35 cellular contexts compared by ENCODE assay signal in the genomic region with DNA sequence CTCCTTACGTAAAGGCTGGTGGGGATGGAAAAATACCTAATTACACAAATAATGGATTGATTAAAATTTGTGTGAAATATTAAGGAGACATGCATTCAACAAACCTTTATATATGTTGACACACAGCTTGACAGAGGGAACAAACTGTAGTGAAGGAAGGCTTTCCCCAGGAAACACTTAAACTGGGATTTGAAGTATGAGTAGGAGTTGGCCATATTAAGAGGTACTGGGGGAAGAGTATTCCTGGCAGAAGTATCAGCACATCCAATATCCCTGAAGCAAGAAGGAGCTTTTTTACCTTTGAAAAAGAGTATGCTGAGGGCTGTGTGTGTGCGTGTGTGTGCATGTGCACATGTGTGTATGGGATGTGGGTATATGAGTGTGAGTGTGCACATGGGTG.
"Had no signal": no experiment of that assay in that cellular context is flagged by ENCODE, and none has a peak within 500 bp of the region (broad histone marks: within the 10 kb centered on the region; RNA-seq: fewer than 3 reads in every experiment).

No MANE protein-coding gene starts in this region.

- H3K4me1 Mint-ChIP-seq: activated naive CD8-positive, alpha-beta T cell treated with anti-CD3 and anti-CD28 coated beads for 36 hours; activated T-helper 17 cell treated with anti-CD3 and anti-CD28 coated beads, Interleukin-2, amount 50 U/mL, for 72 hours had no signal

- H3K27ac ChIP-seq: adrenal gland, body of pancreas, esophagus muscularis mucosa, foreskin keratinocyte, gastrocnemius medialis, heart left ventricle, WERI-Rb-1 had no signal

- H3K36me3 ChIP-seq: adrenal gland, esophagus muscularis mucosa, gastrocnemius medialis, heart left ventricle, WERI-Rb-1 had no signal

- H3K4me3 ChIP-seq: adrenal gland, body of pancreas, esophagus muscularis mucosa, gastrocnemius medialis, heart left ventricle had no signal

- H3K36me3 Mint-ChIP-seq: activated naive CD4-positive, alpha-beta T cell treated with anti-CD3 and anti-CD28 coated beads, Interleukin-2, amount 50 U/mL, for 24 hours; activated naive CD8-positive, alpha-beta T cell treated with anti-CD3 and anti-CD28 coated beads for 36 hours had no signal

- FAIRE-seq: colon had no signal

- DNase-seq: activated CD4-positive, alpha-beta T cell treated with anti-CD3 and anti-CD28 coated beads for 48 hours; activated CD4-positive, alpha-beta T cell treated with anti-CD3 and anti-CD28 coated beads, Interleukin-2, amount 50 U/mL, for 1 hour; activated CD4-positive, alpha-beta T cell treated with anti-CD3 and anti-CD28 coated beads, Interleukin-2, amount 50 U/mL, for 48 hours; activated CD8-positive, alpha-beta memory T cell treated with anti-CD3 and anti-CD28 coated beads for 24 hours; activated CD8-positive, alpha-beta T cell treated with anti-CD3 and anti-CD28 coated beads for 36 hours; activated effector memory CD4-positive, alpha-beta T cell treated with Interleukin-2 at 50 U/mL for 16 hours; activated gamma-delta T cell treated with Interleukin-2 at 50 U/mL for 16 hours; activated naive CD4-positive, alpha-beta T cell treated with Interleukin-2 at 50 U/mL for 16 hours; activated naive CD8-positive, alpha-beta T cell treated with anti-CD3 and anti-CD28 coated beads for 36 hours; activated naive CD8-positive, alpha-beta T cell treated with anti-CD3 and anti-CD28 coated beads, Interleukin-2, amount 50 U/mL, for 24 hours; activated T-cell treated with anti-CD3 and anti-CD28 coated beads, Interleukin-2, amount 50 U/mL, for 4 hours; amygdala; aorta; body of pancreas; caudate nucleus; cortex of kidney; dermis blood vessel endothelial cell; effector CD4-positive, alpha-beta T cell; erythroblast; foreskin keratinocyte; gastrocnemius medialis; glutamatergic neuron; heart left ventricle; T-helper 1 cell; T-helper 17 cell; T1000; WERI-Rb-1 had no signal

- H3K9me3 ChIP-seq: adrenal gland, body of pancreas, esophagus muscularis mucosa, gastrocnemius medialis, heart left ventricle had no signal

- H3K27ac Mint-ChIP-seq: activated B cell treated with CpG ODN at 0.5 μM for 24 hours; activated CD8-positive, alpha-beta T cell treated with anti-CD3 and anti-CD28 coated beads for 36 hours; activated naive CD4-positive, alpha-beta T cell treated with anti-CD3 and anti-CD28 coated beads, Interleukin-2, amount 50 U/mL, for 24 hours; activated naive CD8-positive, alpha-beta T cell treated with anti-CD3 and anti-CD28 coated beads for 36 hours; activated naive CD8-positive, alpha-beta T cell treated with anti-CD3 and anti-CD28 coated beads, Interleukin-2, amount 50 U/mL, for 24 hours; activated T-helper 17 cell treated with anti-CD3 and anti-CD28 coated beads, Interleukin-2, amount 50 U/mL, for 72 hours; T-helper 17 cell; T-helper 2 cell treated with Interferon-gamma antibody and Interleukin-4, amounts not matched to agents 5 μg/mL and 100 μg/mL, for 36 hours had no signal

- H3K27me3 ChIP-seq: adrenal gland, body of pancreas, gastrocnemius medialis had no signal

- H3K4me3 Mint-ChIP-seq: activated B cell treated with CpG ODN at 0.5 μM for 24 hours; activated CD8-positive, alpha-beta T cell treated with anti-CD3 and anti-CD28 coated beads for 36 hours; activated naive CD4-positive, alpha-beta T cell treated with anti-CD3 and anti-CD28 coated beads, Interleukin-2, amount 50 U/mL, for 24 hours; activated naive CD8-positive, alpha-beta T cell treated with anti-CD3 and anti-CD28 coated beads for 36 hours; activated naive CD8-positive, alpha-beta T cell treated with anti-CD3 and anti-CD28 coated beads, Interleukin-2, amount 50 U/mL, for 24 hours; activated T-cell treated with anti-CD3 and anti-CD28 coated beads, Interleukin-2, amount 50 U/mL, for 4 hours; activated T-helper 17 cell treated with anti-CD3 and anti-CD28 coated beads, Interleukin-2, amount 50 U/mL, for 72 hours; T-helper 17 cell; T-helper 2 cell treated with Interferon-gamma antibody and Interleukin-4, amounts not matched to agents 5 μg/mL and 100 μg/mL, for 36 hours had no signal

- H3K9me3 Mint-ChIP-seq: activated B cell treated with CpG ODN at 0.5 μM for 24 hours; activated CD8-positive, alpha-beta T cell treated with anti-CD3 and anti-CD28 coated beads for 36 hours; activated naive CD4-positive, alpha-beta T cell treated with anti-CD3 and anti-CD28 coated beads, Interleukin-2, amount 50 U/mL, for 24 hours; activated naive CD8-positive, alpha-beta T cell treated with anti-CD3 and anti-CD28 coated beads for 36 hours; activated naive CD8-positive, alpha-beta T cell treated with anti-CD3 and anti-CD28 coated beads, Interleukin-2, amount 50 U/mL, for 24 hours; activated T-cell treated with anti-CD3 and anti-CD28 coated beads, Interleukin-2, amount 50 U/mL, for 4 hours; activated T-helper 17 cell treated with anti-CD3 and anti-CD28 coated beads, Interleukin-2, amount 50 U/mL, for 72 hours; T-helper 2 cell treated with Interferon-gamma antibody and Interleukin-4, amounts not matched to agents 5 μg/mL and 100 μg/mL, for 36 hours had no signal

- ATAC-seq: activated CD4-positive, CD25-positive, alpha-beta regulatory T cell treated with anti-CD3 and anti-CD28 coated beads, Interleukin-2, amount 50 U/mL, for 24 hours; activated CD8-positive, alpha-beta T cell treated with anti-CD3 and anti-CD28 coated beads for 36 hours; activated naive CD8-positive, alpha-beta T cell treated with anti-CD3 and anti-CD28 coated beads, Interleukin-2, amount 50 U/mL, for 24 hours; activated T-cell treated with anti-CD3 and anti-CD28 coated beads, Interleukin-2, amount 50 U/mL, for 4 hours; activated T-helper 17 cell treated with anti-CD3 and anti-CD28 coated beads, Interleukin-2, amount 50 U/mL, for 72 hours; body of pancreas; foreskin keratinocyte; gastrocnemius medialis; heart left ventricle; T-helper 17 cell had no signal
